In genomic region chr5:139759219-139759721, GRCh38 we compare ENCODE assay signal across 21 cellular contexts. TPM values are rescaled to one million over a fixed set of nuclear protein-coding genes. Genes with fewer than 3 reads are reported as not detected.
A peak's percentile ranks its signal among the peaks of the same experiment; 100 is the strongest.
DNase-seq lines count a peak whose midpoint lies in the region; ATAC-seq and TF ChIP-seq lines count a peak whose summit lies in the region.
"Had no signal": no experiment of that assay in that cellular context is flagged by ENCODE, and none has a peak within 500 bp of the region (broad histone marks: within the 10 kb centered on the region; RNA-seq: fewer than 3 reads in every experiment).

No MANE protein-coding gene starts in this region.

- no peaks in the 10 kb centered on the region for H3K9me3 Mint-ChIP-seq in activated CD8-positive, alpha-beta T cell treated with anti-CD3 and anti-CD28 coated beads for 36 hours
- H3K9me3 Mint-ChIP-seq: activated naive CD4-positive, alpha-beta T cell treated with anti-CD3 and anti-CD28 coated beads, Interleukin-2, amount 50 U/mL, for 24 hours; CD8-positive, alpha-beta memory T cell had no signal

- DNase-seq in BE2C = peak; percentile 57
- DNase-seq in NCI-H524 (lab: John Stamatoyannopoulos, UW) = peak; percentile 35 to 75
- peak; percentile 27 for DNase-seq in occipital lobe (lab: John Stamatoyannopoulos, UW)
- no peak for DNase-seq in EL
- DNase-seq in activated CD8-positive, alpha-beta T cell treated with anti-CD3 and anti-CD28 coated beads for 36 hours = no peak
- DNase-seq in Right ventricle myocardium inferior (ENCODE audit: missing footprints) = no peak
- DNase-seq: ACHN; activated CD4-positive, CD25-positive, alpha-beta regulatory T cell; CD8-positive, alpha-beta memory T cell; DMS79; MM.1S; NCI-H345; SHP77; stimulated activated CD8-positive, alpha-beta memory T cell treated with anti-CD3 and anti-CD28 coated beads, Interleukin-4, amount 100 ng/mL, for 48 hours; T-helper 17 cell had no signal

- no peaks in the 10 kb centered on the region for H3K36me3 ChIP-seq in BE2C

- H3K4me1 Mint-ChIP-seq in activated CD8-positive, alpha-beta T cell treated with anti-CD3 and anti-CD28 coated beads for 36 hours (ENCODE audit: low read depth) = peaks cover 22% of the 10 kb centered on the region

- POLR2A ChIA-PET in activated CD8-positive, alpha-beta T cell treated with anti-CD3 and anti-CD28 coated beads for 36 hours (lab: Charles Lee) = interaction anchor here (1.5 to 2.8 kb wide), 3 partner anchors 12 to 127 kb away, joined by 3 to 15 read pairs (median 6); no protein-coding TSS in a partner anchor

- intact Hi-C loops in activated CD8-positive, alpha-beta T cell treated with anti-CD3 and anti-CD28 coated beads for 36 hours (cut with micrococcal nuclease) = no loop called here
- intact Hi-C loops in Right ventricle myocardium inferior (cut with DNase I) = no loop called here

- ATAC-seq in activated CD8-positive, alpha-beta T cell treated with anti-CD3 and anti-CD28 coated beads for 36 hours = no peak
- ATAC-seq in GM19035 (IDR thresholded peaks at IDR 0.05; ENCODE audit: unreplicated experiment) (no peak), Right ventricle myocardium inferior (no peak)
- ATAC-seq: HCT116, T-helper 17 cell had no signal

- CTCF ChIA-PET in activated CD8-positive, alpha-beta T cell treated with anti-CD3 and anti-CD28 coated beads for 36 hours (lab: Charles Lee) = interaction anchor here (1.1 to 1.4 kb wide), 3 partner anchors 8 to 125 kb away, joined by 3 to 5 read pairs (median 4); no protein-coding TSS in a partner anchor

- H3K27ac ChIP-seq in cingulate gyrus (ENCODE audit: low read depth, low read length) = peak overlapping the region; percentile 41

- peaks cover 26% of the 10 kb centered on the region for H3K4me1 ChIP-seq in BE2C

- peak overlapping the region; percentile 37 for H3K4me3 ChIP-seq in BE2C (ENCODE audit: low read depth, low read length)
- H3K4me3 ChIP-seq: lung had no signal

- no peaks in the 10 kb centered on the region for H3K36me3 Mint-ChIP-seq in activated CD8-positive, alpha-beta T cell treated with anti-CD3 and anti-CD28 coated beads for 36 hours (ENCODE audit: low read depth)
- H3K36me3 Mint-ChIP-seq: activated naive CD4-positive, alpha-beta T cell treated with anti-CD3 and anti-CD28 coated beads, Interleukin-2, amount 50 U/mL, for 24 hours; CD8-positive, alpha-beta memory T cell had no signal

- peaks cover 10% of the 10 kb centered on the region for H3K27me3 ChIP-seq in BE2C

- H3K9me3 ChIP-seq in BE2C = no peaks in the 10 kb centered on the region

- H3K27ac Mint-ChIP-seq in activated CD8-positive, alpha-beta T cell treated with anti-CD3 and anti-CD28 coated beads for 36 hours = no peak overlapping the region
- H3K27ac Mint-ChIP-seq: activated naive CD4-positive, alpha-beta T cell treated with anti-CD3 and anti-CD28 coated beads, Interleukin-2, amount 50 U/mL, for 24 hours; T-helper 17 cell had no signal

- peaks cover 33% of the 10 kb centered on the region for H3K27me3 Mint-ChIP-seq in activated CD8-positive, alpha-beta T cell treated with anti-CD3 and anti-CD28 coated beads for 36 hours

- no peak overlapping the region for H3K4me3 Mint-ChIP-seq in activated CD8-positive, alpha-beta T cell treated with anti-CD3 and anti-CD28 coated beads for 36 hours
- H3K4me3 Mint-ChIP-seq: activated naive CD4-positive, alpha-beta T cell treated with anti-CD3 and anti-CD28 coated beads, Interleukin-2, amount 50 U/mL, for 24 hours; T-helper 17 cell had no signal

- no peak for TF ChIP-seq CTCF in BE2C (IDR thresholded peaks at IDR 0.05; ENCODE audit: low read depth, low read length)
- TF ChIP-seq CTCF in activated CD8-positive, alpha-beta T cell treated with anti-CD3 and anti-CD28 coated beads for 36 hours (IDR thresholded peaks at IDR 0.05) = no peak

RNA-seq across cellular contexts. Expression of gene PSD2, which starts 36.3 kb away (rescaled TPM):
- polyA plus RNA-seq in BE2C (2012; ENCODE audit: insufficient read depth, insufficient read length, low read depth) = 1.0 TPM
- total RNA-seq in occipital lobe (17.0 TPM), Right ventricle myocardium inferior (not detected)
- under 1 TPM in 1 of 2 experiments, not detected in 1; 0.14 TPM for total RNA-seq in activated CD8-positive, alpha-beta T cell treated with anti-CD3 and anti-CD28 coated beads for 36 hours
- total RNA-seq: CD8-positive, alpha-beta memory T cell; myocyte had no signal

Comparison
In these comparisons a context has a peak if more than half of its experiments do, and no peak if none do; other contexts are left out.
1. DNase-seq: peak in BE2C (single experiment), NCI-H524 (2 of 2) and occipital lobe (single experiment); none in EL (single experiment), activated CD8-positive, alpha-beta T cell treated with anti-CD3 and anti-CD28 coated beads for 36 hours (single experiment) and Right ventricle myocardium inferior (single experiment).
2. RNA of gene PSD2, which starts 36.3 kb away (total RNA-seq): 17.0 TPM in occipital lobe (single experiment); 0.14 TPM in activated CD8-positive, alpha-beta T cell treated with anti-CD3 and anti-CD28 coated beads for 36 hours and not detected in Right ventricle myocardium inferior (single experiment); every median in the first group is over 10 times any median in the second.